ENCODE assay signal across 15 cellular contexts in the genomic region with DNA sequence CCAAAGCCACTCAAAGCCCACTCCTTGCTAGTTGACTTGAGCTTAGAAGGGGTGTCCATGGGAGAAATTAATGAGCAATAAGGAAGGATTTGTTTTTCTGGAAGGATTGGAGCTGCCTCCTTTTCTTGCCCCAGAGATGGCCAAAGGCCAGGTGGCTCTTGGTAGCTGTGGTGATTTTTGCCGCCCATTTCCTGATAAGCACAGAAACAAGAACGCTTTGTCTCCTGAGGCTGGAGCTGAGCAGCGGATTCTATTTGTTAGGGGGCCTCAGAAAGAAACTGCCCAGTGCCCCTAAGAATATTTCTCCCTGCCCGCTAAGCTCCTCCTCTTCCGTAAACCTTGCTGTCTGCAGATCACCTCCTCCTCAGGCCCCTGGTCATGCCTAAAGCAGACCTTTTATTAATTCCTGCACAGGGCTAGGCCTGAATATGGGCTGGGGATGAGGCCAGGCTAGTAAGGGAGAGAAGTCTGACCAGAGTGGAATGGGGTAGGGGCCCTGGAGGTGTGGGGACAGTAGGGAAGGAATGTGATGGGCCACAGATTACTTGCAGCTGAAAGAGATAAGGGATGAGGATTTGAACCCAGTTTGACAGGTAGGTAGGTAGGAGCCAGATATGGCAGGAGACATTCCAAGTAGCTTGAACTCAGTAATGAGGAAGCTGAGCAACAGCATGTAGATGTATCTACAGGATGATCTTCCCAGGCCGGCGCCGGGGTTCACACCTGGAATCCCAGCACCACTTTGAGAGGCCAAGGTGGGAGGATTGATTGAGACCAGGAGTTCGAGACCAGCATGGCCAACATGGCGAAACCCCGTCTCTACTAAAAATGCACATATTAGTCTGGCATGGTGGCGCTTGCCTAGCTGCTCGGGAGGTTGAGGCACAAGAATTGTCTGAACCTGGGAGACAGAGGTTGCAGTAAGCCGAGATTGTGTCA.
A peak's percentile ranks its signal among the peaks of the same experiment; 100 is the strongest.
DNase-seq lines count a peak whose midpoint lies in the region; ATAC-seq and TF ChIP-seq lines count a peak whose summit lies in the region.
"Had no signal": no experiment of that assay in that cellular context is flagged by ENCODE, and none has a peak within 500 bp of the region (broad histone marks: within the 10 kb centered on the region; RNA-seq: fewer than 3 reads in every experiment).

No MANE protein-coding gene starts in this region.

- H3K27me3 Mint-ChIP-seq in activated T-helper 2 cell treated with anti-CD3 and anti-CD28 coated beads, Interferon-gamma antibody, Interleukin-2, Interleukin-4, amounts not matched to agents 10 μg/mL and 5 μg/mL and 100 μg/mL, durations not matched to agents 14 hours and 24 hours and 36 hours (ENCODE audit: low read depth): peaks cover 9% of the 10 kb centered on the region
- H3K27me3 Mint-ChIP-seq: naive B cell had no signal

- POLR2A ChIA-PET in AG04450 (lab: Yijun Ruan, JAX): interaction anchor here (0.6 kb wide), 1 partner anchor 75 kb away, joined by 3 read pairs; no protein-coding TSS in a partner anchor

- no peak overlapping the region for H3K4me3 Mint-ChIP-seq in activated T-helper 2 cell treated with anti-CD3 and anti-CD28 coated beads, Interferon-gamma antibody, Interleukin-2, Interleukin-4, amounts not matched to agents 10 μg/mL and 5 μg/mL and 100 μg/mL, durations not matched to agents 14 hours and 24 hours and 36 hours (ENCODE audit: low read depth)

- no peak for TF ChIP-seq CTCF in AG04450 (IDR thresholded peaks at IDR 0.05; ENCODE audit: low read depth, low read length)
- no peak for TF ChIP-seq CTCF in sigmoid colon (IDR thresholded peaks at IDR 0.05)

- no peaks in the 10 kb centered on the region for H3K9me3 Mint-ChIP-seq in activated T-helper 2 cell treated with anti-CD3 and anti-CD28 coated beads, Interferon-gamma antibody, Interleukin-2, Interleukin-4, amounts not matched to agents 10 μg/mL and 5 μg/mL and 100 μg/mL, durations not matched to agents 14 hours and 24 hours and 36 hours
- H3K9me3 Mint-ChIP-seq: naive B cell had no signal

- peaks cover 0 to 22% (median 15%) of the 10 kb centered on the region in 4 donors for H3K4me1 ChIP-seq in sigmoid colon

- TF ChIP-seq POLR2A in sigmoid colon (IDR thresholded peaks at IDR 0.05): no peak

- H3K9me3 ChIP-seq in AG04450 (ENCODE audit: control insufficient read depth, insufficient read depth, low read length) (no peaks in the 10 kb centered on the region), sigmoid colon (no peaks in the 10 kb centered on the region)

- ATAC-seq in left ventricle myocardium superior (peak; percentile 68), esophagus mucosa (no peak), HG03108 (IDR thresholded peaks at IDR 0.05; ENCODE audit: unreplicated experiment) (no peak)

- H3K36me3 ChIP-seq in sigmoid colon: peaks cover 0 to 13% (median 6%) of the 10 kb centered on the region in 4 donors

- WGBS in sigmoid colon, 2 donors: 69 to 83% methylated on average over 14 of the region's 14 CpGs

- no peaks in the 10 kb centered on the region for H3K36me3 Mint-ChIP-seq in activated T-helper 2 cell treated with anti-CD3 and anti-CD28 coated beads, Interferon-gamma antibody, Interleukin-2, Interleukin-4, amounts not matched to agents 10 μg/mL and 5 μg/mL and 100 μg/mL, durations not matched to agents 14 hours and 24 hours and 36 hours (ENCODE audit: low read depth)
- H3K36me3 Mint-ChIP-seq: naive B cell had no signal

- CTCF ChIA-PET in AG04450 (lab: Charles Lee): no interaction called here

- no peak overlapping the region for H3K4me3 ChIP-seq in AG04450 (ENCODE audit: low read depth, low read length)
- no peak overlapping the region for H3K4me3 ChIP-seq in sigmoid colon

- H3K27ac ChIP-seq in AG04450 (ENCODE audit: low read depth, low read length): peak overlapping the region; percentile 4
- H3K27ac ChIP-seq in sigmoid colon: peak overlapping the region in 3 of 4 donors; percentile 10 to 38 (median 19)
- H3K27ac ChIP-seq: KMS-11 had no signal

- TF ChIP-seq EP300 in sigmoid colon (IDR thresholded peaks at IDR 0.05): no peak

- H3K27me3 ChIP-seq in AG04450 (ENCODE audit: control insufficient read depth, insufficient read depth, low read length) (no peaks in the 10 kb centered on the region), sigmoid colon (no peaks in the 10 kb centered on the region)

- peaks cover 18% of the 10 kb centered on the region for H3K4me1 Mint-ChIP-seq in activated T-helper 2 cell treated with anti-CD3 and anti-CD28 coated beads, Interferon-gamma antibody, Interleukin-2, Interleukin-4, amounts not matched to agents 10 μg/mL and 5 μg/mL and 100 μg/mL, durations not matched to agents 14 hours and 24 hours and 36 hours (ENCODE audit: low read depth)

- H3K27ac Mint-ChIP-seq in activated T-helper 2 cell treated with anti-CD3 and anti-CD28 coated beads, Interferon-gamma antibody, Interleukin-2, Interleukin-4, amounts not matched to agents 10 μg/mL and 5 μg/mL and 100 μg/mL, durations not matched to agents 14 hours and 24 hours and 36 hours: peak overlapping the region; percentile 66

- intact Hi-C loops in activated T-helper 2 cell treated with anti-CD3 and anti-CD28 coated beads, Interferon-gamma antibody, Interleukin-2, Interleukin-4, amounts not matched to agents 10 μg/mL and 5 μg/mL and 100 μg/mL, durations not matched to agents 14 hours and 24 hours and 36 hours (cut with micrococcal nuclease): loop anchor here (1.0 to 10.0 kb wide), 2 partner anchors 9 to 549 kb away; no protein-coding TSS in a partner anchor
- intact Hi-C loops in left ventricle myocardium superior (cut with micrococcal nuclease) (loop anchor here (10.0 kb wide), 1 partner anchor 49 kb away; no protein-coding TSS in a partner anchor), sigmoid colon (cut with DNase I) (no loop called here)

- DNase-seq in AG04450 (ENCODE audit: low read depth, low spot score) (no peak), left ventricle myocardium superior (peak; percentile 56), sigmoid colon (no peak), NCI-H510A treated with DMSO at 0.1 percent for 48 hours (lab: John Stamatoyannopoulos, UW) (no peak), T1000 (lab: John Stamatoyannopoulos, UW) (no peak)
- DNase-seq in activated T-helper 2 cell treated with anti-CD3 and anti-CD28 coated beads, Interferon-gamma antibody, Interleukin-2, Interleukin-4, amounts not matched to agents 10 μg/mL and 5 μg/mL and 100 μg/mL, durations not matched to agents 14 hours and 24 hours and 36 hours (ENCODE audit: low spot score): no peak
- DNase-seq: activated CD4-positive, alpha-beta T cell treated with anti-CD3 and anti-CD28 coated beads, Interleukin-2, amount 50 U/mL, for 1 hour; activated effector memory CD4-positive, alpha-beta T cell treated with Interleukin-2 at 50 U/mL for 16 hours; naive B cell; NCI-H2029; NK-92 treated with Interleukin-12 subunit alpha and Interleukin-12 subunit beta, amount 100 ng/mL, for 24 hours; SW 1271 had no signal
